Comparison of ENCODE assay signal across 8 cellular contexts in the genomic region with DNA sequence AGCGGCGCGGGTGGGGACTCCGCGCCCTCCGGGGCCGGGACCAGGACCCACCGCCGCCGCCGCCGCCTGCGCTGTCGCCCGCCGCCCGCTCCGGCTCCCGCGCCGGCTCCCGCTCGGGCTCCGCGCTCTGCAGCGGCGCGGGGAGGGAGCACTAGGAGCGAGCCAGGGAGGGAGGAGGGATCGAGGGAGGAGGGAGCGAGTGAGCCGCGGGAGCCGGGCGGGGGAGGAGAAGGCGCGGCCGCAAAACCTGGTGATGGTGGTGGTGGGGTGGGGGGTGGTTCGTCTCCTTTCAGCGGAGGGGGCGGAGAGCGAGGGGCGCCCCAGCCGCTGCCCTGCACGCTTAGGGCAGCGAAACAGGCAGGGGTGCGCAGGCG. TPM values are rescaled to one million over a fixed set of nuclear protein-coding genes. Genes with fewer than 3 reads are reported as not detected.
DNase-seq lines count a peak whose midpoint lies in the region; ATAC-seq, FAIRE-seq and TF ChIP-seq lines count a peak whose summit lies in the region.

Gene LINGO1, minus strand, starts transcription at position 153 of the 374 bp plus-strand sequence. CDS start 597 bp downstream, outside the sequence.

- H4K20me1 ChIP-seq in keratinocyte (ENCODE audit: control insufficient read depth, extremely low read depth, insufficient read depth, low read length): no peaks in the 10 kb centered on the region

- no peak for FAIRE-seq in keratinocyte (lab: Jason Lieb, UNC)

- H3K27ac Mint-ChIP-seq in activated T-cell treated with anti-CD3 and anti-CD28 coated beads, Interleukin-2, amount 50 U/mL, for 72 hours: no peak within 1 kb of the TSS
- H3K27ac Mint-ChIP-seq in stimulated activated naive CD8-positive, alpha-beta T cell treated with anti-CD3 and anti-CD28 coated beads, Interleukin-15, amount 100 ng/mL, for 72 hours: no peak within 1 kb of the TSS

- peaks cover 45% of the 10 kb centered on the region for H3K27me3 Mint-ChIP-seq in activated T-cell treated with anti-CD3 and anti-CD28 coated beads, Interleukin-2, amount 50 U/mL, for 72 hours (ENCODE audit: low read depth)
- peaks cover 79% of the 10 kb centered on the region for H3K27me3 Mint-ChIP-seq in stimulated activated naive CD8-positive, alpha-beta T cell treated with anti-CD3 and anti-CD28 coated beads, Interleukin-15, amount 100 ng/mL, for 72 hours

- no peaks in the 10 kb centered on the region for H3K9me3 ChIP-seq in keratinocyte (ENCODE audit: control insufficient read depth, low read depth, low read length)

- H3K9me1 ChIP-seq in keratinocyte (ENCODE audit: control insufficient read depth, extremely low read depth, insufficient read depth, low read length): no peaks in the 10 kb centered on the region

- TF ChIP-seq CTCF in brain microvascular endothelial cell (IDR thresholded peaks at IDR 0.05; ENCODE audit: low read depth, low read length, missing control alignments) (no peak), keratinocyte (optimal IDR thresholded peaks at IDR 0.05 in 1 of 3, IDR thresholded peaks at IDR 0.05 in 1 of 3, conservative IDR thresholded peaks at IDR 0.05 in 1 of 3; ENCODE audit: extremely low read depth in 1 of 3, insufficient read depth in 2 of 3, low read length in 3 of 3) (no peak)

- dilution Hi-C loops in keratinocyte (cut with MboI; ENCODE audit: extremely low pct_ligation_motif_present, low sequenced_read_pairs): no loop called here

- in situ Hi-C loops in brain microvascular endothelial cell (cut with HindIII; ENCODE audit: low pct_ligation_motif_present, low sequenced_read_pairs): no loop called here

- H3K36me3 ChIP-seq in brain microvascular endothelial cell (replicated peaks) (no peaks in the 10 kb centered on the region), keratinocyte (ENCODE audit: control insufficient read depth in 2 of 2, extremely low read depth in 1 of 2, insufficient read depth in 2 of 2, low read length in 2 of 2) (no peaks in the 10 kb centered on the region)

- no peak for DNase-seq in activated T-cell treated with anti-CD3 and anti-CD28 coated beads, Interleukin-2, amount 50 U/mL, for 72 hours
- no peak for DNase-seq in activated T-cell treated with anti-CD3 and anti-CD28 coated beads, Interleukin-2, amount 50 U/mL, for 48 hours
- DNase-seq in brain microvascular endothelial cell (no peak), keratinocyte (ENCODE audit: low read depth, low spot score) (no peak)
- DNase-seq in stimulated activated naive CD8-positive, alpha-beta T cell treated with anti-CD3 and anti-CD28 coated beads, Interleukin-15, amount 100 ng/mL, for 72 hours: no peak

- H3K36me3 Mint-ChIP-seq in activated T-cell treated with anti-CD3 and anti-CD28 coated beads, Interleukin-2, amount 50 U/mL, for 72 hours (ENCODE audit: insufficient read depth in 2 of 2): no peaks in the 10 kb centered on the region

- H3K4me1 ChIP-seq in keratinocyte (ENCODE audit: control insufficient read depth, extremely low read depth, insufficient read depth, low read length): peaks cover 4% of the 10 kb centered on the region

- H3K4me3 ChIP-seq in brain microvascular endothelial cell (ENCODE audit: low read depth, low read length) (peak within 1 kb of the TSS; percentile 49), keratinocyte (ENCODE audit: control insufficient read depth in 2 of 3, extremely low read depth in 1 of 3, insufficient read depth in 2 of 3, low read depth in 1 of 3, low read length in 3 of 3) (peak within 1 kb of the TSS; percentile 35 to 64 (median 55))

- H3K9ac ChIP-seq in keratinocyte (ENCODE audit: control insufficient read depth, extremely low read depth, insufficient read depth, low read length): peak within 1 kb of the TSS; percentile 22

- no peaks in the 10 kb centered on the region for H3K79me2 ChIP-seq in keratinocyte (ENCODE audit: control insufficient read depth, insufficient read depth, low read length)

- H3K4me3 Mint-ChIP-seq in activated T-cell treated with anti-CD3 and anti-CD28 coated beads, Interleukin-2, amount 50 U/mL, for 72 hours: peak within 1 kb of the TSS; percentile 59 to 63
- H3K4me3 Mint-ChIP-seq in stimulated activated naive CD8-positive, alpha-beta T cell treated with anti-CD3 and anti-CD28 coated beads, Interleukin-15, amount 100 ng/mL, for 72 hours: peak within 1 kb of the TSS; percentile 49 to 68

- no peaks in the 10 kb centered on the region for H3K9me3 Mint-ChIP-seq in activated T-cell treated with anti-CD3 and anti-CD28 coated beads, Interleukin-2, amount 50 U/mL, for 72 hours
- no peaks in the 10 kb centered on the region for H3K9me3 Mint-ChIP-seq in stimulated activated naive CD8-positive, alpha-beta T cell treated with anti-CD3 and anti-CD28 coated beads, Interleukin-15, amount 100 ng/mL, for 72 hours

- peaks cover 12% of the 10 kb centered on the region for H3K4me1 Mint-ChIP-seq in activated T-cell treated with anti-CD3 and anti-CD28 coated beads, Interleukin-2, amount 50 U/mL, for 72 hours (ENCODE audit: low read depth)
- peaks cover 14% of the 10 kb centered on the region for H3K4me1 Mint-ChIP-seq in stimulated activated naive CD8-positive, alpha-beta T cell treated with anti-CD3 and anti-CD28 coated beads, Interleukin-15, amount 100 ng/mL, for 72 hours

- H3K27ac ChIP-seq in brain microvascular endothelial cell (no peak within 1 kb of the TSS), keratinocyte (ENCODE audit: control insufficient read depth, insufficient read depth, low read length) (no peak within 1 kb of the TSS)

- H3K27me3 ChIP-seq in brain microvascular endothelial cell (replicated peaks) (peaks cover 49% of the 10 kb centered on the region), keratinocyte (ENCODE audit: control insufficient read depth, extremely low read depth, insufficient read depth, low read length) (peaks cover 54% of the 10 kb centered on the region)

- peak within 1 kb of the TSS; percentile 88 for H3K4me2 ChIP-seq in keratinocyte (ENCODE audit: control insufficient read depth, extremely low read depth, insufficient read depth, low read depth, low read length)

- peak in 1 of 2 donors; percentile 11 for ATAC-seq in activated T-cell treated with anti-CD3 and anti-CD28 coated beads, Interleukin-2, amount 50 U/mL, for 72 hours (replicated peaks in 1 of 2)
- ATAC-seq in stimulated activated naive CD8-positive, alpha-beta T cell treated with anti-CD3 and anti-CD28 coated beads, Interleukin-15, amount 100 ng/mL, for 72 hours: peak; percentile 11
- ATAC-seq in GM19035 (IDR thresholded peaks at IDR 0.05; ENCODE audit: unreplicated experiment) (no peak), GM19455 (IDR thresholded peaks at IDR 0.05; ENCODE audit: unreplicated experiment) (no peak), GM18519 (IDR thresholded peaks at IDR 0.05; ENCODE audit: low FRiP score, unreplicated experiment) (no peak)

- peak within 1 kb of the TSS; percentile 84 for H2AFZ ChIP-seq in keratinocyte (ENCODE audit: control insufficient read depth, low read length)

RNA-seq across cellular contexts. Expression of gene LINGO1, which starts in this region (rescaled TPM):
- total RNA-seq in activated T-cell treated with anti-CD3 and anti-CD28 coated beads, Interleukin-2, amount 50 U/mL, for 72 hours: under 1 TPM in 1 of 2 donors, not detected in 1; 0.17 TPM
- 0.06 TPM in 1 of 3 replicates, not detected in the others for polyA plus RNA-seq in keratinocyte
- not detected for polyA plus RNA-seq in keratinocyte (2011; ENCODE audit: low read depth)
- 0.13 TPM in 1 of 2 replicates, not detected in the other for polyA plus RNA-seq in keratinocyte (2011; cell fraction: cytosol; rRNA removed)
- 0.31 TPM in 1 of 2 replicates, not detected in the other for polyA plus RNA-seq in keratinocyte (2011; cell fraction: nucleus; rRNA removed)
- polyA plus RNA-seq in keratinocyte (2012; ENCODE audit: low replicate concordance): 0.07 TPM in 1 of 2 replicates, not detected in the other
- polyA minus RNA-seq in keratinocyte: not detected in 3 replicates
- not detected for polyA minus RNA-seq in keratinocyte (2011; cell fraction: cytosol; rRNA and poly(A)+ RNA removed)
- not detected in 2 replicates for polyA minus RNA-seq in keratinocyte (2011; cell fraction: nucleus; rRNA and poly(A)+ RNA removed)
